In the genomic region with DNA sequence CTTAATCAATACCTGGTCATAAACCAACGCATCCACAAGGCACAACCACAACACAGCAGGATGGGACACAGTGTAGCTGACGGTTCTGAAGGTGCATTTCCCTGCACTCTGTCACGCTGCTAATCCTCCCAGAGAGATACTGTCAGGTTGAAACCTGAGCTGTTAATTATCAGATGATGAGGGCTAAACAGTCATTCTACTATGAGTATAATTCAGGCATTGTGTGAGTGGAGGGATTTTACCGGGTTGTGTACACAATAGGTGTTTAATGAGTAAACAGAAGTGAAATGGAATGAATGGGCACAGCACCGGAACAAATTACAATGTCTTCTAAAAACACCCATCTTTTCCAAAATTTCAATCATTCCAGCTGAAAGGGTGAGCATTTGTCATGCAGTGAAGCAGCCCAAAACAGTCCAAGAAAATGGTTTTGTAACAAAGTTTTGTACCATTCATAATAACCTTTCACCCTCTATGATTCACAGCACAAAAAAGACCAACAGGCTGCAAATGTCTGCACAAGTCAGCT, we compare ENCODE assay signal across 14 cellular contexts.
DNase-seq lines count a peak whose midpoint lies in the region; ATAC-seq and TF ChIP-seq lines count a peak whose summit lies in the region.
"Had no signal": no experiment of that assay in that cellular context is flagged by ENCODE, and none has a peak within 500 bp of the region (broad histone marks: within the 10 kb centered on the region; RNA-seq: fewer than 3 reads in every experiment).

No MANE protein-coding gene starts in this region.

- H3K27ac ChIP-seq in caudate nucleus (ENCODE audit: low read depth, low read length) (peak overlapping the region; percentile 1), smooth muscle cell (ENCODE audit: low read depth) (no peak overlapping the region)

- no peak for TF ChIP-seq CTCF in smooth muscle cell (IDR thresholded peaks at IDR 0.05; ENCODE audit: borderline replicate concordance, insufficient read depth, poor library complexity, severe bottlenecking)

- peak; percentile 13 for DNase-seq in NCI-H1048 (lab: John Stamatoyannopoulos, UW)
- peak; percentile 83 for DNase-seq in NCI-H345 (lab: John Stamatoyannopoulos, UW)
- DNase-seq in caudate nucleus (lab: John Stamatoyannopoulos, UW): no peak
- DNase-seq in renal cortical epithelial cell (ENCODE audit: low read depth): peak; percentile 47
- no peak for DNase-seq in sciatic nerve (ENCODE audit: low spot score)
- DNase-seq in smooth muscle cell (lab: John Stamatoyannopoulos, UW; ENCODE audit: unreplicated experiment): no peak
- DNase-seq in activated naive CD4-positive, alpha-beta T cell treated with Interleukin-2 at 50 U/mL for 16 hours: no peak
- DNase-seq: activated CD4-positive, alpha-beta T cell treated with anti-CD3 and anti-CD28 coated beads, Interleukin-2, amount 50 U/mL, for 4 hours; CD4-positive, alpha-beta T cell; H9; KG1; left ventricle myocardium superior; stimulated activated CD4-positive, alpha-beta T cell treated with anti-CD3 and anti-CD28 coated beads, Interleukin-4, amount 100 ng/mL, for 4 hours had no signal

- ATAC-seq in sciatic nerve (no peak), GM18498 (IDR thresholded peaks at IDR 0.05; ENCODE audit: unreplicated experiment) (no peak)
- ATAC-seq: left ventricle myocardium superior had no signal

- H2AFZ ChIP-seq in smooth muscle cell (ENCODE audit: low read depth): no peak overlapping the region

- H3K79me2 ChIP-seq in smooth muscle cell (ENCODE audit: low read depth): no peaks in the 10 kb centered on the region

- intact Hi-C loops in sciatic nerve (cut with DNase I): no loop called here

- no peaks in the 10 kb centered on the region for H3K27me3 ChIP-seq in smooth muscle cell (ENCODE audit: low read depth)

- no peak overlapping the region for H3K4me3 ChIP-seq in smooth muscle cell

- WGBS in smooth muscle cell (ENCODE audit: low lambda C conversion rate): 81% methylated on average over 5 of the region's 5 CpGs

- no peak overlapping the region for H3K4me2 ChIP-seq in smooth muscle cell

- H3K4me1 ChIP-seq in smooth muscle cell (ENCODE audit: low read depth): peaks cover 6% of the 10 kb centered on the region

- peaks cover 27% of the 10 kb centered on the region for H4K20me1 ChIP-seq in smooth muscle cell (ENCODE audit: low read depth)

- H3K9ac ChIP-seq in smooth muscle cell (ENCODE audit: low read depth): no peak overlapping the region

- peaks cover 12% of the 10 kb centered on the region for H3F3A ChIP-seq in smooth muscle cell (ENCODE audit: low read depth)

- no peaks in the 10 kb centered on the region for H3K36me3 ChIP-seq in smooth muscle cell (ENCODE audit: low read depth)

- no peaks in the 10 kb centered on the region for H3K9me3 ChIP-seq in smooth muscle cell (replicated peaks; ENCODE audit: low read depth)

Comparison
In these comparisons a context has a peak if more than half of its experiments do, and no peak if none do; other contexts are left out.
1. DNase-seq: peak in NCI-H1048 (single experiment), NCI-H345 (single experiment) and renal cortical epithelial cell (single experiment); none in caudate nucleus (0 of 61), sciatic nerve (single experiment), smooth muscle cell (single experiment) and activated naive CD4-positive, alpha-beta T cell treated with Interleukin-2 at 50 U/mL for 16 hours (single experiment).